Comparison of ENCODE assay signal across 8 cellular contexts in genomic region chr10:30413996-30414576, GRCh38. TPM values are rescaled to one million over a fixed set of nuclear protein-coding genes. Genes with fewer than 3 reads are reported as not detected.
DNase-seq lines count a peak whose midpoint lies in the region; ATAC-seq, FAIRE-seq and TF ChIP-seq lines count a peak whose summit lies in the region.

No MANE protein-coding gene starts in this region.

- H3K4me1 ChIP-seq in foreskin keratinocyte (no peaks in the 10 kb centered on the region), trophoblast cell (ENCODE audit: control insufficient read depth in 1 of 2, insufficient read depth in 2 of 2, low read length in 2 of 2) (no peaks in the 10 kb centered on the region)

- H4K8ac ChIP-seq in trophoblast cell (ENCODE audit: low read depth, low read length) = no peak overlapping the region

- no peak overlapping the region for H2AFZ ChIP-seq in trophoblast cell (ENCODE audit: insufficient read depth, low read length, poor library complexity)

- no peak overlapping the region for H3K4me3 ChIP-seq in trophoblast cell (ENCODE audit: low read depth, low read length)

- H3K27me3 ChIP-seq in foreskin keratinocyte (no peaks in the 10 kb centered on the region), trophoblast cell (ENCODE audit: insufficient read depth, low read length) (no peaks in the 10 kb centered on the region)

- H3K4ac ChIP-seq in trophoblast cell (ENCODE audit: low read depth, low read length) = no peak overlapping the region

- WGBS in trophoblast cell (ENCODE audit: extremely low coverage, insufficient coverage, insufficient read length) = no CpG with 5 or more reads among the region's 3 CpGs

- no peak overlapping the region for H4K91ac ChIP-seq in trophoblast cell (ENCODE audit: low read depth, low read length)

- no peak overlapping the region for H3K4me2 ChIP-seq in trophoblast cell (ENCODE audit: low read length)

- H3K14ac ChIP-seq in trophoblast cell (ENCODE audit: low read length) = no peak overlapping the region

- TF ChIP-seq CTCF in foreskin keratinocyte (conservative IDR thresholded peaks at IDR 0.05) = peak; percentile 88

- no peak overlapping the region for H2BK5ac ChIP-seq in trophoblast cell (ENCODE audit: low read depth, low read length, poor library complexity)

- H2BK12ac ChIP-seq in trophoblast cell (ENCODE audit: low read length) = no peak overlapping the region

- no peaks in the 10 kb centered on the region for H3K36me3 ChIP-seq in trophoblast cell (ENCODE audit: control insufficient read depth in 1 of 2, insufficient read depth in 2 of 2, low read length in 2 of 2)

- no peak overlapping the region for H2BK120ac ChIP-seq in trophoblast cell (ENCODE audit: insufficient read depth, low read length, poor library complexity)

- no peak overlapping the region for H2AK5ac ChIP-seq in trophoblast cell (ENCODE audit: low read length)

- no peak overlapping the region for H3K23ac ChIP-seq in trophoblast cell (ENCODE audit: low read length)

- peak; percentile 60 for DNase-seq in GF-D8 (lab: John Stamatoyannopoulos, UW)
- DNase-seq in HT1080 (ENCODE audit: low read depth) = peak; percentile 40
- DNase-seq in foreskin keratinocyte = peak in 1 of 2 donors; percentile 40
- DNase-seq in trophoblast cell = peak; percentile 54 to 87
- DNase-seq in mesenteric fat pad (ENCODE audit: low spot score) = no peak

- FAIRE-seq in A204.1 (lab: Jason Lieb, UNC) (peak; percentile 67), TTC549 (lab: Jason Lieb, UNC) (peak; percentile 89)

- peak; percentile 71 for ATAC-seq in foreskin keratinocyte
- no peak for ATAC-seq in HG03521 (IDR thresholded peaks at IDR 0.05; ENCODE audit: unreplicated experiment)

- H3K27ac ChIP-seq in foreskin keratinocyte (no peak overlapping the region), trophoblast cell (ENCODE audit: low read depth, low read length) (no peak overlapping the region)

- H3K9me3 ChIP-seq in trophoblast cell (ENCODE audit: insufficient read depth, low read depth, low read length) = no peaks in the 10 kb centered on the region

- peaks cover 2% of the 10 kb centered on the region for H3K79me1 ChIP-seq in trophoblast cell (ENCODE audit: low read length)

- no peaks in the 10 kb centered on the region for H3K79me2 ChIP-seq in trophoblast cell (ENCODE audit: control insufficient read depth, insufficient read depth, low read length, poor library complexity)

- no peak overlapping the region for H3K18ac ChIP-seq in trophoblast cell (ENCODE audit: low read length)

- H3K9ac ChIP-seq in trophoblast cell (ENCODE audit: low read length) = no peak overlapping the region

- H4K12ac ChIP-seq in trophoblast cell (ENCODE audit: low read depth, low read length) = no peak overlapping the region

RNA-seq across cellular contexts. Expression of gene MAP3K8, which starts 19.9 kb away (rescaled TPM):
- total RNA-seq in HT1080 (2014; rRNA removed; shearing (Covaris generic)) = 0.59 and 0.67 TPM in 2 replicates
- polyA plus RNA-seq in HT1080 (2015; cell fraction: cytosol; rRNA removed) = 0.15 and 0.41 TPM in 2 replicates
- 0.55 and 0.94 TPM in 2 replicates for polyA plus RNA-seq in HT1080 (2015; cell fraction: nucleus; rRNA removed)
- 1.2 and 2.1 TPM in 2 replicates for total RNA-seq in foreskin keratinocyte
- 1.5 and 1.8 TPM in 2 replicates for polyA plus RNA-seq in foreskin keratinocyte
- 42.6 and 49.1 TPM in 2 replicates for polyA plus RNA-seq in trophoblast cell (2013)
- total RNA-seq in mesenteric fat pad = 99.7 TPM

Comparison
In these comparisons a context has a peak if more than half of its experiments do, and no peak if none do; other contexts are left out.
1. RNA of gene MAP3K8, which starts 19.9 kb away (total RNA-seq): 99.7 TPM in mesenteric fat pad (single experiment); 1.2 to 2.1 TPM in foreskin keratinocyte and 0.59 to 0.67 TPM in HT1080; every median in the first group is over 10 times any median in the second.